Comparison of ENCODE assay signal across 19 cellular contexts in genomic region chr18:9434240-9434701, GRCh38. TPM values are rescaled to one million over a fixed set of nuclear protein-coding genes. Genes with fewer than 3 reads are reported as not detected.
DNase-seq lines count a peak whose midpoint lies in the region; FAIRE-seq and TF ChIP-seq lines count a peak whose summit lies in the region.
"Had no signal": no experiment of that assay in that cellular context is flagged by ENCODE, and none has a peak within 500 bp of the region (broad histone marks: within the 10 kb centered on the region; RNA-seq: fewer than 3 reads in every experiment).

No MANE protein-coding gene starts in this region.

- H3T11ph ChIP-seq in H9 (ENCODE audit: low read length) = no peak overlapping the region

- no peaks in the 10 kb centered on the region for H3K79me1 ChIP-seq in H9 (ENCODE audit: insufficient read depth, low read depth, low read length, poor library complexity, severe bottlenecking)
- H3K79me1 ChIP-seq in H1 (ENCODE audit: low read depth, low read length) = no peaks in the 10 kb centered on the region

- H3K27ac ChIP-seq in H9 (ENCODE audit: insufficient read length, low read depth, low read length) (no peak overlapping the region), H1 (ENCODE audit: low read depth, low read length) (no peak overlapping the region)
- H3K27ac ChIP-seq: gastrocnemius medialis, ovary had no signal

- H3K4me3 Mint-ChIP-seq in H9 = peak overlapping the region in 1 of 2 experiments; percentile 55; a peak in 2 of 5 replicates
- H3K4me3 Mint-ChIP-seq in neural crest cell = peak overlapping the region; percentile 65
- H3K4me3 Mint-ChIP-seq: CD4-positive, alpha-beta T cell; stimulated activated memory B cell treated with anti-CD40 and anti-IgM and Interleukin-4, amounts not matched to agents 10 μg/mL and 1 μg/mL and 100 μg/mL, for 72 hours had no signal

- H2BK20ac ChIP-seq in H9 (ENCODE audit: low read depth, low read length, poor library complexity, severe bottlenecking) (no peak overlapping the region), H1 (ENCODE audit: low read length) (peak overlapping the region; percentile 72; the same call in 1 of the 2 replicates)

- H4K5ac ChIP-seq in H9 (ENCODE audit: insufficient read length, low read depth, low read length) (no peak overlapping the region), H1 (ENCODE audit: insufficient read length, low read depth, low read length) (no peak overlapping the region)

- no peak for TF ChIP-seq CTCF in H9 (conservative IDR thresholded peaks at IDR 0.05)
- TF ChIP-seq CTCF in H1 (IDR thresholded peaks at IDR 0.05; ENCODE audit: control extremely low read depth in 1 of 3, insufficient read depth in 1 of 3, low read depth in 1 of 3, low read length in 3 of 3) = no peak
- no peak for TF ChIP-seq CTCF in neural crest cell (conservative IDR thresholded peaks at IDR 0.05)

- no peak overlapping the region for H3K4me3 ChIP-seq in H1 (ENCODE audit: extremely low read depth in 1 of 4, insufficient read depth in 2 of 4, low read depth in 3 of 4, low read length in 4 of 4)
- H3K4me3 ChIP-seq: gastrocnemius medialis, left lung, ovary had no signal

- H3K4me2 ChIP-seq in H9 (ENCODE audit: insufficient read depth, insufficient read length, low read length) (no peak overlapping the region), H1 (ENCODE audit: insufficient read depth in 1 of 2, low read depth in 2 of 2, low read length in 2 of 2) (peak overlapping the region; percentile 2 to 19; a peak in 2 of 4 replicates)

- TF ChIP-seq POLR2A in H1 (IDR thresholded peaks at IDR 0.05; ENCODE audit: control extremely low read depth in 1 of 2, low read depth in 2 of 2, low read length in 2 of 2) = 0 out of 3 replicates have a peak, but pooled peaks of 1 of the 2 experiments have one; percentile 34

- H3K27me3 Mint-ChIP-seq in H9 (ENCODE audit: low read depth) (peaks cover 2% of the 10 kb centered on the region; the same call in 1 of the 2 replicates), neural crest cell (ENCODE audit: low read depth) (no peaks in the 10 kb centered on the region)

- peak; percentile 56 for DNase-seq in D341Med (ENCODE audit: low spot score)
- peak; percentile 58 for DNase-seq in H9
- DNase-seq in H1 (ENCODE audit: low read depth in 1 of 2, low spot score in 2 of 2) = peak in 1 of 2 experiments; percentile 55
- peak; percentile 48 for DNase-seq in neural crest cell (ENCODE audit: low read depth, low spot score)
- no peak for DNase-seq in kidney tubule cell (ENCODE audit: low spot score)
- no peak for DNase-seq in GDM1 (lab: John Stamatoyannopoulos, UW)
- no peak for DNase-seq in HPDE6-E6E7 (ENCODE audit: extremely low spot score)
- DNase-seq in NCI-H1694 treated with DMSO at 0.1 percent for 48 hours (lab: John Stamatoyannopoulos, UW) = no peak
- DNase-seq: activated CD4-positive, alpha-beta T cell treated with anti-CD3 and anti-CD28 coated beads for 4 hours; activated gamma-delta T cell treated with Interleukin-2 at 50 U/mL for 16 hours; CD4-positive, alpha-beta T cell; gastrocnemius medialis; NCI-H2029 treated with DMSO at 0.1 percent for 48 hours; ovary; T-helper 1 cell had no signal

- H2BK5ac ChIP-seq in H9 (ENCODE audit: insufficient read length, low read length) (no peak overlapping the region), H1 (ENCODE audit: low read depth, low read length) (peak overlapping the region; percentile 78)

- H2AK5ac ChIP-seq in H9 (ENCODE audit: insufficient read length, low read length) (no peak overlapping the region), H1 (ENCODE audit: low read depth, low read length) (no peak overlapping the region)

- H3K18ac ChIP-seq in H9 (ENCODE audit: insufficient read length, low read depth, low read length) (peak overlapping the region; percentile 68), H1 (ENCODE audit: extremely low read depth, low read length) (peak overlapping the region; percentile 60)

- H3K36me3 ChIP-seq in H1 (ENCODE audit: control insufficient read depth in 2 of 4, insufficient read depth in 4 of 4, low read length in 3 of 4) = no peaks in the 10 kb centered on the region
- H3K36me3 ChIP-seq: gastrocnemius medialis, left lung, ovary had no signal

- peaks cover 3% of the 10 kb centered on the region; the same call in 1 of the 2 replicates for H3K4me1 ChIP-seq in H9 (ENCODE audit: insufficient read depth, low read length)
- H3K4me1 ChIP-seq in H1 (replicated peaks in 1 of 4; ENCODE audit: control insufficient read depth in 3 of 4, insufficient read depth in 4 of 4, low read length in 3 of 4) = peaks cover 0 to 11% (median 3%) of the 10 kb centered on the region in 4 experiments; a peak in 5 of 7 replicates
- H3K4me1 ChIP-seq: gastrocnemius medialis had no signal

- H3K27me3 ChIP-seq in H9 (ENCODE audit: insufficient read depth, low read length) = no peaks in the 10 kb centered on the region
- no peaks in the 10 kb centered on the region for H3K27me3 ChIP-seq in H1 (replicated peaks in 1 of 4; ENCODE audit: control insufficient read depth in 3 of 4, extremely low read depth in 1 of 4, insufficient read depth in 3 of 4, low read length in 3 of 4)
- H3K27me3 ChIP-seq: gastrocnemius medialis, left lung, ovary had no signal

- H3K9ac ChIP-seq in H9 (ENCODE audit: extremely low read depth, insufficient read length, low read length) (no peak overlapping the region), H1 (replicated peaks in 1 of 4; ENCODE audit: extremely low read depth in 1 of 4, low read depth in 3 of 4, low read length in 3 of 4) (no peak overlapping the region)

- H2BK12ac ChIP-seq in H9 (ENCODE audit: insufficient read length, low read depth, low read length) (no peak overlapping the region), H1 (ENCODE audit: low read depth, low read length) (0 out of 2 replicates have a peak overlapping the region, but pooled peaks have one; percentile 9)

- H3K4ac ChIP-seq in H9 (ENCODE audit: low read depth, low read length) (no peak overlapping the region), H1 (replicated peaks; ENCODE audit: insufficient read length, low read depth, low read length) (no peak overlapping the region)

- H3K23ac ChIP-seq in H9 (ENCODE audit: insufficient read length, low read depth, low read length) (no peak overlapping the region), H1 (ENCODE audit: insufficient read length) (no peak overlapping the region)

- H3K4me1 Mint-ChIP-seq in H9 = peaks cover 22 to 29% of the 10 kb centered on the region in 2 experiments
- H3K4me1 Mint-ChIP-seq in neural crest cell = peaks cover 38% of the 10 kb centered on the region

- H3K56ac ChIP-seq in H9 (ENCODE audit: insufficient read length, low read depth, low read length) = no peak overlapping the region
- H3K56ac ChIP-seq in H1 (replicated peaks; ENCODE audit: insufficient read length, low read depth, low read length) = no peak overlapping the region

- FAIRE-seq in H1 (lab: Jason Lieb, UNC) = no peak
- FAIRE-seq: colon, H54 had no signal

- H2AFZ ChIP-seq in H9 (ENCODE audit: low read length) (no peak overlapping the region), H1 (ENCODE audit: low read length) (peak overlapping the region; percentile 64; the same call in 1 of the 2 replicates)

- H3K9me3 Mint-ChIP-seq in H9 = peaks cover 10 to 13% of the 10 kb centered on the region in 2 experiments; a peak in 3 of 5 replicates
- peaks cover 7% of the 10 kb centered on the region for H3K9me3 Mint-ChIP-seq in neural crest cell
- H3K9me3 Mint-ChIP-seq: CD4-positive, alpha-beta T cell had no signal

- CTCF ChIA-PET in H1 (lab: Charles Lee; ENCODE audit: partially characterized antibody) = interaction anchor here (0.6 to 0.7 kb wide), 2 partner anchors 21 to 42 kb away, joined by 3 read pairs; no protein-coding TSS in a partner anchor

- H2BK15ac ChIP-seq in H9 (ENCODE audit: low read depth, low read length) (no peak overlapping the region), H1 (ENCODE audit: low read length) (no peak overlapping the region)

- H4K8ac ChIP-seq in H9 (replicated peaks; ENCODE audit: insufficient read length, low read depth, low read length) (no peak overlapping the region), H1 (ENCODE audit: extremely low read depth, insufficient read depth, low read length) (peak overlapping the region; percentile 60; the same call in 1 of the 2 replicates)

- H3K23me2 ChIP-seq in H9 (ENCODE audit: insufficient read length, low read depth, low read length, poor library complexity, severe bottlenecking) (no peaks in the 10 kb centered on the region), H1 (ENCODE audit: low read depth, low read length) (no peaks in the 10 kb centered on the region)

- POLR2A ChIA-PET in H1 (lab: Charles Lee; ENCODE audit: partially characterized antibody) = interaction anchor here (0.9 kb wide), 1 partner anchor 185 kb away, joined by 4 read pairs; no protein-coding TSS in a partner anchor

- H4K91ac ChIP-seq in H9 (ENCODE audit: insufficient read length, low read depth, low read length) = no peak overlapping the region
- no peak overlapping the region for H4K91ac ChIP-seq in H1 (replicated peaks; ENCODE audit: insufficient read length, low read length)

- no peaks in the 10 kb centered on the region for H3K79me2 ChIP-seq in H9 (ENCODE audit: insufficient read depth, low read length)
- no peaks in the 10 kb centered on the region for H3K79me2 ChIP-seq in H1 (ENCODE audit: control insufficient read depth in 1 of 2, insufficient read depth in 2 of 2, low read length in 2 of 2)

- H2BK120ac ChIP-seq in H9 (ENCODE audit: low read depth, low read length, poor library complexity, severe bottlenecking) (no peak overlapping the region), H1 (replicated peaks; ENCODE audit: low read depth, low read length) (no peak overlapping the region)

- H3K27ac Mint-ChIP-seq in H9 (peak overlapping the region in 2 of 3 experiments; percentile 80 to 81; a peak in 4 of 7 replicates), neural crest cell (ENCODE audit: unreplicated experiment) (peak overlapping the region; percentile 98)
- H3K27ac Mint-ChIP-seq: CD4-positive, alpha-beta T cell; stimulated activated memory B cell treated with anti-CD40 and anti-IgM and Interleukin-4, amounts not matched to agents 10 μg/mL and 1 μg/mL and 100 μg/mL, for 72 hours had no signal

- peaks cover 1 to 15% (median 3%) of the 10 kb centered on the region in 3 experiments; a peak in 4 of 7 replicates for H3K36me3 Mint-ChIP-seq in H9 (ENCODE audit: insufficient read depth in 1 of 3, low read depth in 3 of 3)
- no peaks in the 10 kb centered on the region for H3K36me3 Mint-ChIP-seq in neural crest cell (ENCODE audit: low read depth)
- H3K36me3 Mint-ChIP-seq: stimulated activated memory B cell treated with anti-CD40 and anti-IgM and Interleukin-4, amounts not matched to agents 10 μg/mL and 1 μg/mL and 100 μg/mL, for 72 hours had no signal

- WGBS in H9 (ENCODE audit: extremely low coverage, insufficient read length, low lambda C conversion rate) = no CpG with 5 or more reads among the region's 17 CpGs
- WGBS in H1 (ENCODE audit: extremely low coverage in 1 of 2, insufficient coverage in 1 of 2, insufficient read length in 1 of 2, insufficient replicate concordance in 2 of 2, low coverage in 1 of 2, low lambda C conversion rate in 2 of 2, missing lambda C conversion rate in 1 of 2), 2 experiments = 69% methylated on average over 17 of the region's 17 CpGs; no CpG with 5 or more reads in 1 of the 2 experiments

- no peak for TF ChIP-seq EP300 in H1 (IDR thresholded peaks at IDR 0.05; ENCODE audit: borderline replicate concordance in 1 of 2, low read depth in 2 of 2, low read length in 2 of 2)

- TF ChIP-seq RAD21 in H1 (IDR thresholded peaks at IDR 0.05 in 1 of 2, conservative IDR thresholded peaks at IDR 0.05 in 1 of 2; ENCODE audit: low read depth in 2 of 2, low read length in 2 of 2) = no peak

- H3K14ac ChIP-seq in H9 (ENCODE audit: insufficient read depth, low read length) (peak overlapping the region; percentile 77; the same call in 1 of the 2 replicates), H1 (ENCODE audit: insufficient read length) (no peak overlapping the region)

- H3K9me3 ChIP-seq in H9 (ENCODE audit: control insufficient read depth, low read depth, low read length) = no peaks in the 10 kb centered on the region
- peaks cover 2 to 6% of the 10 kb centered on the region in 2 experiments; a peak in 2 of 4 replicates for H3K9me3 ChIP-seq in H1 (ENCODE audit: insufficient read depth in 2 of 2, low read depth in 1 of 2, low read length in 1 of 2)
- H3K9me3 ChIP-seq: gastrocnemius medialis, left lung, ovary had no signal

- H4K20me1 ChIP-seq in H9 (ENCODE audit: control insufficient read depth, insufficient read depth, insufficient read length) = no peaks in the 10 kb centered on the region
- H4K20me1 ChIP-seq in H1 (replicated peaks in 1 of 2; ENCODE audit: control insufficient read depth in 1 of 2, insufficient read depth in 2 of 2, low read length in 2 of 2) = no peaks in the 10 kb centered on the region

RNA-seq across cellular contexts. Expression of gene RALBP1, which starts 41.0 kb away (rescaled TPM):
- total RNA-seq in H9 (2021) (49.6 and 51.0 TPM in 2 replicates), neural crest cell (47.0 and 51.9 TPM in 2 replicates)
- 64.7 and 67.8 TPM in 2 replicates for total RNA-seq in H1 (2021; fragmentation: NEBNext Ultra II Directional; extraction: Animal tissue kit (Norgen Biotek cat#: 25700))
- 40.3 and 42.8 TPM in 2 replicates for polyA plus RNA-seq in H1 (2011; rRNA removed)
- polyA plus RNA-seq in H1 (2011; cell fraction: cytosol; rRNA removed) = 46.5 TPM
- polyA plus RNA-seq in H1 (2011; cell fraction: nucleus; rRNA removed) = 43.6 TPM
- polyA plus RNA-seq in H1 (2012, experiment 1 of 2) = 34.3 to 48.0 TPM (median 38.9 TPM) in 4 replicates
- polyA plus RNA-seq in H1 (2012, experiment 2 of 2) = 8.3 TPM
- 90.1 TPM for polyA plus RNA-seq in H1 (2013, experiment 1 of 2)
- 95.5 TPM for polyA plus RNA-seq in H1 (2013, experiment 2 of 2)
- polyA minus RNA-seq in H1 (2011; rRNA and poly(A)+ RNA removed) = 24.6 and 32.4 TPM in 2 replicates
- polyA minus RNA-seq in H1 (2011; cell fraction: cytosol; rRNA and poly(A)+ RNA removed) = 27.4 TPM
- 31.5 TPM for polyA minus RNA-seq in H1 (2011; cell fraction: nucleus; rRNA and poly(A)+ RNA removed)

Comparison
In these comparisons a context has a peak if more than half of its experiments do, and no peak if none do; other contexts are left out.
1. DNase-seq: peak in D341Med (single experiment), H9 (single experiment) and neural crest cell (single experiment); none in kidney tubule cell (single experiment), GDM1 (single experiment), HPDE6-E6E7 (single experiment) and NCI-H1694 treated with DMSO at 0.1 percent for 48 hours (single experiment).